20 cellular contexts compared by ENCODE assay signal in the genomic region with DNA sequence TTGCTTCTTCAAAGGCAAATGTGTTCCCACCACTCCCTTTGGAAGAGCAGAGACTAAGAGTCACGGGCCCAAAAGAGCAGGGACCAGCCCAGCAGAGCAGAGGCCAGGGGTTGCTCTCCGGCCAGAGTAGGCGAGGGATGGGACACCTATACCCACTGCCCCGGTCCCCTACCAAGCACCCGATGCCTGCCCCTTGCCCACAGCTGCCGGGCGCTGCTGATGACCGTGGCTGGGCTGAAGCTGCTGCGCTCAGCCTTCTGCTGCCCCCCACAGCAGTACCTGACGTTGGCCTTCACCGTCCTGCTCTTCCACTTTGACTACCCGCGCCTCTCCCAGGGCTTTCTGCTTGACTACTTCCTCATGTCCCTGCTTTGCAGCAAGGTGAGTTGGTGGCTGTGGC. TPM values are rescaled to one million over a fixed set of nuclear protein-coding genes. Genes with fewer than 3 reads are reported as not detected.
A peak's percentile ranks its signal among the peaks of the same experiment; 100 is the strongest.
DNase-seq lines count a peak whose midpoint lies in the region; ATAC-seq, FAIRE-seq and TF ChIP-seq lines count a peak whose summit lies in the region.
"Had no signal": no experiment of that assay in that cellular context is flagged by ENCODE, and none has a peak within 500 bp of the region (broad histone marks: within the 10 kb centered on the region; RNA-seq: fewer than 3 reads in every experiment).

No MANE protein-coding gene starts in this region.

- H3K23ac ChIP-seq in IMR-90 (ENCODE audit: low read depth, low read length): no peak overlapping the region

- no peak for FAIRE-seq in K562 (lab: Jason Lieb, UNC)
- FAIRE-seq: A204.1, D721Med, H54, HTR-8/SVneo had no signal

- TF ChIP-seq POLR2A in IMR-90 (IDR thresholded peaks at IDR 0.05; ENCODE audit: low read depth, low read length) (no peak), K562 (conservative IDR thresholded peaks at IDR 0.05) (no peak)

- H2BK120ac ChIP-seq in IMR-90 (ENCODE audit: low read depth, low read length): no peak overlapping the region

- in situ Hi-C loops in IMR-90 (cut with MboI; ENCODE audit: low sequenced_read_pairs) (no loop called here), K562 (cut with MboI) (no loop called here)

- POLR2A ChIA-PET in IMR-90 (lab: Charles Lee; ENCODE audit: unreplicated experiment): no interaction called here
- POLR2A ChIA-PET in K562 (lab: Yijun Ruan, JAX): interaction anchor here (0.5 to 1.9 kb wide), 4 partner anchors 10 to 376 kb away, joined by 3 to 7 read pairs (median 4); a partner anchor contains a TSS

- no peaks in the 10 kb centered on the region for H3K27me3 ChIP-seq in IMR-90 (ENCODE audit: control insufficient read depth, insufficient read depth, low read length)
- no peaks in the 10 kb centered on the region for H3K27me3 ChIP-seq in K562 (ENCODE audit: control insufficient read depth in 2 of 2, insufficient read depth in 2 of 2, low read length in 2 of 2)
- H3K27me3 ChIP-seq: BE2C had no signal

- CTCF ChIA-PET in IMR-90 (lab: Yijun Ruan, JAX): no interaction called here
- CTCF ChIA-PET in K562 (lab: Yijun Ruan, JAX; ENCODE audit: low intra/inter-chr PET ratio): interaction anchor here (2.2 kb wide), 1 partner anchor 191 kb away, joined by 27 read pairs; no protein-coding TSS in a partner anchor

- TF ChIP-seq EP300 in K562 (IDR thresholded peaks at IDR 0.05; ENCODE audit: low read length): no peak

- no peak overlapping the region for H3K27ac ChIP-seq in IMR-90 (ENCODE audit: insufficient read depth, low read length)
- H3K27ac ChIP-seq in K562 (ENCODE audit: extremely low read depth, low read depth, low read length): no peak overlapping the region
- H3K27ac ChIP-seq: C4-2B, HL-60 had no signal

- no peak overlapping the region for H3K14ac ChIP-seq in IMR-90 (replicated peaks; ENCODE audit: low read depth, low read length)

- TF ChIP-seq CTCF in IMR-90 (conservative IDR thresholded peaks at IDR 0.05; ENCODE audit: low read depth, low read length) (no peak), K562 (IDR thresholded peaks at IDR 0.05 in 2 of 3, conservative IDR thresholded peaks at IDR 0.05 in 1 of 3; ENCODE audit: insufficient read depth in 2 of 3, low read depth in 1 of 3, low read length in 3 of 3) (no peak)

- H2BK5ac ChIP-seq in IMR-90 (ENCODE audit: low read depth, low read length, poor library complexity, severe bottlenecking): no peak overlapping the region

- no peak overlapping the region for H2AK5ac ChIP-seq in IMR-90 (ENCODE audit: low read depth, low read length)

- no peak overlapping the region for H3K56ac ChIP-seq in IMR-90 (ENCODE audit: extremely low read depth, insufficient read depth, low read length)

- H3K79me1 ChIP-seq in IMR-90 (ENCODE audit: low read depth in 1 of 2, low read length in 2 of 2): peaks cover 12 to 16% of the 10 kb centered on the region in 2 experiments; a peak in 2 of 4 replicates

- no peaks in the 10 kb centered on the region for H3K9me3 ChIP-seq in IMR-90 (ENCODE audit: control insufficient read depth, insufficient read depth, low read length)
- no peaks in the 10 kb centered on the region for H3K9me3 ChIP-seq in K562 (replicated peaks; ENCODE audit: control insufficient read depth, insufficient read depth, low read depth, low read length)
- H3K9me3 ChIP-seq: BE2C, Caco-2 had no signal

- H2BK20ac ChIP-seq in IMR-90 (ENCODE audit: low read depth, low read length): no peak overlapping the region

- H3K4me3 ChIP-seq in IMR-90 (ENCODE audit: insufficient read depth, low read depth, low read length) (no peak overlapping the region), K562 (no peak overlapping the region)
- H3K4me3 ChIP-seq: GM23338 had no signal

- H4K91ac ChIP-seq in IMR-90 (ENCODE audit: insufficient read depth, low read depth, low read length): no peak overlapping the region

- dilution Hi-C loops in IMR-90 (cut with HindIII; ENCODE audit: low sequenced_read_pairs, unreplicated experiment): no loop called here

- peak overlapping the region; percentile 55 for H2AK9ac ChIP-seq in IMR-90 (replicated peaks; ENCODE audit: low read depth, low read length, poor library complexity)

- BruUV-seq in IMR-90 (replicated peaks; lab: Mats Ljungman, UMichigan) (no TSS peak), K562 (replicated peaks; lab: Mats Ljungman, UMichigan) (no TSS peak)

- H4K8ac ChIP-seq in IMR-90 (ENCODE audit: low read depth in 2 of 2, low read length in 2 of 2): no peak overlapping the region

- H4K20me1 ChIP-seq in IMR-90 (ENCODE audit: insufficient read depth, low read length) (no peaks in the 10 kb centered on the region; the same call in none of the 2 replicates), K562 (replicated peaks; ENCODE audit: control insufficient read depth, insufficient read depth, low read length) (0 out of 2 replicates have a peak, but pooled peaks cover 5% of the 10 kb centered on the region)

- H3K4ac ChIP-seq in IMR-90 (ENCODE audit: low read depth, low read length): no peak overlapping the region

- intact Hi-C loops in left ventricle myocardium superior (cut with micrococcal nuclease): no loop called here
- intact Hi-C loops in cardiac septum (cut with DNase I): no loop called here
- intact Hi-C loops in IMR-90 (cut with micrococcal nuclease): no loop called here
- intact Hi-C loops in K562 (cut with micrococcal nuclease): no loop called here

- no peak overlapping the region for H3K4me2 ChIP-seq in IMR-90 (ENCODE audit: low read depth, low read length)
- H3K4me2 ChIP-seq in K562 (ENCODE audit: insufficient read depth, low read length): no peak overlapping the region
- H3K4me2 ChIP-seq: GM23338 had no signal

- TF ChIP-seq RAD21 in IMR-90 (IDR thresholded peaks at IDR 0.05; ENCODE audit: low read length): no peak
- TF ChIP-seq RAD21 in K562 (CRISPR knock-in tag; conservative IDR thresholded peaks at IDR 0.05 in 1 of 2, IDR thresholded peaks at IDR 0.05 in 1 of 2): no peak

- H4K5ac ChIP-seq in IMR-90 (ENCODE audit: low read depth, low read length): no peak overlapping the region

- no peak overlapping the region for H3K18ac ChIP-seq in IMR-90 (ENCODE audit: low read depth, low read length)

- H3K9ac ChIP-seq in IMR-90 (ENCODE audit: low read depth, low read length) (no peak overlapping the region), K562 (ENCODE audit: insufficient read depth in 1 of 2, low read depth in 2 of 2, low read length in 2 of 2) (no peak overlapping the region)

- H2BK15ac ChIP-seq in IMR-90 (ENCODE audit: low read depth, low read length): no peak overlapping the region

- H3K79me2 ChIP-seq in K562 (ENCODE audit: control insufficient read depth, insufficient read depth, low read length): no peaks in the 10 kb centered on the region; the same call in 2 of the 3 replicates

- H2AFZ ChIP-seq in IMR-90 (replicated peaks; ENCODE audit: low read length, poor library complexity) (no peak overlapping the region), K562 (ENCODE audit: low read depth, low read length) (no peak overlapping the region)
- H2AFZ ChIP-seq: GM23338 had no signal

- H3K9me1 ChIP-seq in IMR-90 (ENCODE audit: insufficient read depth, low read length): no peaks in the 10 kb centered on the region
- H3K9me1 ChIP-seq in K562 (ENCODE audit: control insufficient read depth, insufficient read depth, low read length): no peaks in the 10 kb centered on the region

- ATAC-seq in left ventricle myocardium superior (no peak), IMR-90 (ENCODE audit: low read depth) (no peak), K562 (no peak), HG03025 (IDR thresholded peaks at IDR 0.05; ENCODE audit: low FRiP score, unreplicated experiment) (no peak)
- ATAC-seq: GM23338 had no signal

- H3K4me1 ChIP-seq in IMR-90 (ENCODE audit: control insufficient read depth, insufficient read depth, low read length) (no peaks in the 10 kb centered on the region), K562 (replicated peaks in 1 of 2; ENCODE audit: control insufficient read depth in 2 of 2, insufficient read depth in 2 of 2, low read length in 2 of 2) (peaks cover 0 to 27% of the 10 kb centered on the region in 2 experiments; a peak in 1 of 5 replicates)
- H3K4me1 ChIP-seq: BE2C, Caco-2 had no signal

- H3K36me3 ChIP-seq in IMR-90 (ENCODE audit: control insufficient read depth, insufficient read depth, low read length) (peaks cover 86% of the 10 kb centered on the region), K562 (ENCODE audit: control insufficient read depth, insufficient read depth, low read length) (peaks cover 95% of the 10 kb centered on the region; the same call in 2 of the 3 replicates)

- DNase-seq in left ventricle myocardium superior: peak; percentile 21
- DNase-seq in cardiac septum (ENCODE audit: low spot score): no peak
- no peak for DNase-seq in IMR-90
- no peak for DNase-seq in K562 (ENCODE audit: extremely low read depth in 1 of 4, low spot score in 3 of 4)
- DNase-seq in dedifferentiated amniotic fluid mesenchymal stem cell (ENCODE audit: extremely low spot score): no peak
- DNase-seq: ACHN; BE2C; Caco-2; CD4-positive, alpha-beta T cell; GDM1; HCEC 1CT had no signal

- WGBS in IMR-90 (ENCODE audit: extremely low coverage in 2 of 2, insufficient read length in 1 of 2), 2 experiments: 100% methylated on average over 1 of the region's 13 CpGs; no CpG with 5 or more reads in 1 of the 2 experiments
- WGBS in K562 (ENCODE audit: insufficient coverage, low coverage, missing lambda C conversion rate): 98% methylated on average over 10 of the region's 13 CpGs

RNA-seq across cellular contexts. Expression of a gene that starts 10.7 kb away (rescaled TPM):
- total RNA-seq in left ventricle myocardium superior: 32.0 TPM
- 29.7 TPM for total RNA-seq in cardiac septum
- 10.6 and 11.4 TPM in 2 replicates for total RNA-seq in IMR-90 (2012; rRNA removed)
- 39.7 and 44.3 TPM in 2 replicates for polyA plus RNA-seq in IMR-90 (2012; rRNA removed)
- 22.9 and 41.1 TPM in 2 replicates for polyA plus RNA-seq in IMR-90 (2012; cell fraction: cytosol; rRNA removed)
- polyA plus RNA-seq in IMR-90 (2012; cell fraction: nucleus; rRNA removed; ENCODE audit: low replicate concordance): 52.9 and 173 TPM in 2 replicates
- total RNA-seq in K562 (2011; cell fraction: chromatin; rRNA removed; ENCODE audit: low replicate concordance): 26.8 and 126 TPM in 2 replicates
- total RNA-seq in K562 (2011; cell fraction: nucleolus; rRNA removed): 79.4 and 96.4 TPM in 2 replicates
- 35.7 and 43.0 TPM in 2 replicates for total RNA-seq in K562 (2011; cell fraction: nucleoplasm; rRNA removed)
- total RNA-seq in K562 (2014; rRNA removed): 45.7 and 56.0 TPM in 2 replicates
- total RNA-seq in K562 (2014; rRNA removed; fragmentation: Illumina TruSeq; extraction: Trizol): 12.4 and 14.2 TPM in 2 replicates
- total RNA-seq in K562 (2015; rRNA removed; fragmentation: Illumina TruSeq; extraction: Trizol): 28.3 and 29.2 TPM in 2 replicates
- total RNA-seq in K562 (2021): 83.1 and 85.8 TPM in 2 replicates
- 16.8 and 31.3 TPM in 2 replicates for polyA plus RNA-seq in K562 (2011; rRNA removed)
- polyA plus RNA-seq in K562 (2011; cell fraction: cytosol; rRNA removed): 19.5 and 74.2 TPM in 2 replicates
- 72.0 and 175 TPM in 2 replicates for polyA plus RNA-seq in K562 (2011; cell fraction: nucleus; rRNA removed)
- 54.8 and 65.0 TPM in 2 replicates for polyA plus RNA-seq in K562 (2012)
- polyA plus RNA-seq in K562 (2014; fragmentation: Illumina TruSeq; extraction: Trizol): 15.5 and 30.0 TPM in 2 replicates
- 1 to 10 TPM in 1 of 2 experiments, under 1 TPM in 1; 0.25 to 1.4 TPM for polyA plus RNA-seq in K562 (2014; fragmentation: Nextera tagmentation; extraction: Ambion mirVana)
- polyA plus RNA-seq in K562 (2014; rRNA removed): 34.7 and 37.2 TPM in 2 replicates
- 15.4 and 26.3 TPM in 2 replicates for polyA minus RNA-seq in K562 (2011; rRNA and poly(A)+ RNA removed)
- polyA minus RNA-seq in K562 (2011; cell fraction: cytosol; rRNA and poly(A)+ RNA removed): 43.1 and 44.1 TPM in 2 replicates
- 26.3 and 33.0 TPM in 2 replicates for polyA minus RNA-seq in K562 (2011; cell fraction: nucleus; rRNA and poly(A)+ RNA removed)

RNA-seq across cellular contexts. Expression of a gene that starts 11.6 kb away (rescaled TPM):
- total RNA-seq in left ventricle myocardium superior: 11.8 TPM
- total RNA-seq in cardiac septum: 15.9 TPM
- total RNA-seq in IMR-90 (2012; rRNA removed): 5.6 and 5.8 TPM in 2 replicates
- 33.2 and 40.4 TPM in 2 replicates for polyA plus RNA-seq in IMR-90 (2012; rRNA removed)
- polyA plus RNA-seq in IMR-90 (2012; cell fraction: cytosol; rRNA removed): 20.0 and 31.2 TPM in 2 replicates
- 56.4 and 185 TPM in 2 replicates for polyA plus RNA-seq in IMR-90 (2012; cell fraction: nucleus; rRNA removed; ENCODE audit: low replicate concordance)
- total RNA-seq in K562 (2011; cell fraction: chromatin; rRNA removed; ENCODE audit: low replicate concordance): 75.0 and 267 TPM in 2 replicates
- total RNA-seq in K562 (2011; cell fraction: nucleolus; rRNA removed): 170 and 187 TPM in 2 replicates
- total RNA-seq in K562 (2011; cell fraction: nucleoplasm; rRNA removed): 110 and 119 TPM in 2 replicates
- total RNA-seq in K562 (2014; rRNA removed): 21.3 and 24.3 TPM in 2 replicates
- total RNA-seq in K562 (2014; rRNA removed; fragmentation: Illumina TruSeq; extraction: Trizol): 2.5 and 4.3 TPM in 2 replicates
- 13.9 and 14.1 TPM in 2 replicates for total RNA-seq in K562 (2015; rRNA removed; fragmentation: Illumina TruSeq; extraction: Trizol)
- total RNA-seq in K562 (2021): 40.0 and 47.8 TPM in 2 replicates
- polyA plus RNA-seq in K562 (2011; rRNA removed): 9.2 and 19.0 TPM in 2 replicates
- 17.7 and 33.4 TPM in 2 replicates for polyA plus RNA-seq in K562 (2011; cell fraction: cytosol; rRNA removed)
- 87.8 and 157 TPM in 2 replicates for polyA plus RNA-seq in K562 (2011; cell fraction: nucleus; rRNA removed)
- 25.3 and 40.1 TPM in 2 replicates for polyA plus RNA-seq in K562 (2012)
- polyA plus RNA-seq in K562 (2014; fragmentation: Illumina TruSeq; extraction: Trizol): 12.8 and 28.6 TPM in 2 replicates
- polyA plus RNA-seq in K562 (2014; fragmentation: Nextera tagmentation; extraction: Ambion mirVana): under 1 TPM; 0.11 to 0.29 TPM
- 30.1 and 32.8 TPM in 2 replicates for polyA plus RNA-seq in K562 (2014; rRNA removed)
- polyA minus RNA-seq in K562 (2011; rRNA and poly(A)+ RNA removed): 8.4 and 10.6 TPM in 2 replicates
- 25.9 and 35.1 TPM in 2 replicates for polyA minus RNA-seq in K562 (2011; cell fraction: cytosol; rRNA and poly(A)+ RNA removed)
- polyA minus RNA-seq in K562 (2011; cell fraction: nucleus; rRNA and poly(A)+ RNA removed): 43.0 and 43.9 TPM in 2 replicates

RNA-seq across cellular contexts. Expression of a gene that starts 13.2 kb away (rescaled TPM):
- total RNA-seq in left ventricle myocardium superior (39.0 TPM), cardiac septum (42.5 TPM), IMR-90 (2012; rRNA removed) (16.7 and 17.7 TPM in 2 replicates), K562 (2014; rRNA removed) (28.7 and 39.9 TPM in 2 replicates), K562 (2014; rRNA removed; fragmentation: Illumina TruSeq; extraction: Trizol) (5.4 and 9.0 TPM in 2 replicates), K562 (2015; rRNA removed; fragmentation: Illumina TruSeq; extraction: Trizol) (18.2 and 20.5 TPM in 2 replicates), K562 (2021) (42.7 and 47.7 TPM in 2 replicates)
- polyA plus RNA-seq in IMR-90 (2012; rRNA removed) (37.5 and 52.0 TPM in 2 replicates), K562 (2011; rRNA removed) (13.1 and 18.0 TPM in 2 replicates), K562 (2014; fragmentation: Illumina TruSeq; extraction: Trizol) (12.2 and 23.0 TPM in 2 replicates), K562 (2014; fragmentation: Nextera tagmentation; extraction: Ambion mirVana) (1 to 10 TPM in 1 of 2 experiments, under 1 TPM in 1; 0.77 to 1.6 TPM), K562 (2014; rRNA removed) (25.0 and 31.6 TPM in 2 replicates)
- 29.9 and 39.6 TPM in 2 replicates for polyA plus RNA-seq in IMR-90 (2012; cell fraction: cytosol; rRNA removed)
- polyA plus RNA-seq in IMR-90 (2012; cell fraction: nucleus; rRNA removed; ENCODE audit: low replicate concordance): 57.5 and 129 TPM in 2 replicates
- 60.6 and 168 TPM in 2 replicates for total RNA-seq in K562 (2011; cell fraction: chromatin; rRNA removed; ENCODE audit: low replicate concordance)
- total RNA-seq in K562 (2011; cell fraction: nucleolus; rRNA removed): 72.6 and 83.4 TPM in 2 replicates
- 51.5 and 63.5 TPM in 2 replicates for total RNA-seq in K562 (2011; cell fraction: nucleoplasm; rRNA removed)
- polyA plus RNA-seq in K562 (2011; cell fraction: cytosol; rRNA removed): 19.3 and 52.1 TPM in 2 replicates
- 31.1 and 52.1 TPM in 2 replicates for polyA plus RNA-seq in K562 (2011; cell fraction: nucleus; rRNA removed)
- 35.9 and 37.4 TPM in 2 replicates for polyA plus RNA-seq in K562 (2012)
- 14.7 TPM in 2 replicates for polyA minus RNA-seq in K562 (2011; rRNA and poly(A)+ RNA removed)
- 23.4 and 26.2 TPM in 2 replicates for polyA minus RNA-seq in K562 (2011; cell fraction: cytosol; rRNA and poly(A)+ RNA removed)
- 24.2 and 31.1 TPM in 2 replicates for polyA minus RNA-seq in K562 (2011; cell fraction: nucleus; rRNA and poly(A)+ RNA removed)

RNA-seq across cellular contexts. Expression of a gene that starts 31.6 kb away (rescaled TPM):
- total RNA-seq in left ventricle myocardium superior: 0.94 TPM
- total RNA-seq in cardiac septum: 1.5 TPM
- total RNA-seq in IMR-90 (2012; rRNA removed): not detected in 2 replicates
- 0.09 and 0.34 TPM in 2 replicates for polyA plus RNA-seq in IMR-90 (2012; rRNA removed)
- 0.08 and 0.13 TPM in 2 replicates for polyA plus RNA-seq in IMR-90 (2012; cell fraction: cytosol; rRNA removed)
- polyA plus RNA-seq in IMR-90 (2012; cell fraction: nucleus; rRNA removed; ENCODE audit: low replicate concordance): 0.89 and 3.2 TPM in 2 replicates
- total RNA-seq in K562 (2011; cell fraction: chromatin; rRNA removed; ENCODE audit: low replicate concordance): 0.33 and 1.00 TPM in 2 replicates
- total RNA-seq in K562 (2011; cell fraction: nucleolus; rRNA removed): 0.26 TPM in 1 of 2 replicates, not detected in the other
- total RNA-seq in K562 (2011; cell fraction: nucleoplasm; rRNA removed): 0.29 TPM in 1 of 2 replicates, not detected in the other
- not detected in 2 replicates for total RNA-seq in K562 (2014; rRNA removed)
- total RNA-seq in K562 (2014; rRNA removed; fragmentation: Illumina TruSeq; extraction: Trizol): not detected in 2 replicates
- total RNA-seq in K562 (2015; rRNA removed; fragmentation: Illumina TruSeq; extraction: Trizol): not detected in 2 replicates
- total RNA-seq in K562 (2021): 0.40 TPM in 1 of 2 replicates, not detected in the other
- polyA plus RNA-seq in K562 (2011; rRNA removed): not detected in 2 replicates
- 0.28 TPM in 1 of 2 replicates, not detected in the other for polyA plus RNA-seq in K562 (2011; cell fraction: cytosol; rRNA removed)
- not detected in 2 replicates for polyA plus RNA-seq in K562 (2011; cell fraction: nucleus; rRNA removed)
- 0.39 and 0.58 TPM in 2 replicates for polyA plus RNA-seq in K562 (2012)
- polyA plus RNA-seq in K562 (2014; fragmentation: Illumina TruSeq; extraction: Trizol): not detected in 2 replicates
- not detected for polyA plus RNA-seq in K562 (2014; fragmentation: Nextera tagmentation; extraction: Ambion mirVana)
- 0.07 TPM in 1 of 2 replicates, not detected in the other for polyA plus RNA-seq in K562 (2014; rRNA removed)
- polyA minus RNA-seq in K562 (2011; rRNA and poly(A)+ RNA removed): not detected in 2 replicates
- not detected in 2 replicates for polyA minus RNA-seq in K562 (2011; cell fraction: cytosol; rRNA and poly(A)+ RNA removed)
- polyA minus RNA-seq in K562 (2011; cell fraction: nucleus; rRNA and poly(A)+ RNA removed): 0.27 TPM in 1 of 2 replicates, not detected in the other
- total RNA-seq: Daoy, GM23338 had no signal

RNA-seq across cellular contexts. Expression of a gene that starts 35.5 kb away (rescaled TPM):
- total RNA-seq in left ventricle myocardium superior (40.1 TPM), cardiac septum (45.0 TPM), IMR-90 (2012; rRNA removed) (8.6 and 8.9 TPM in 2 replicates), K562 (2014; rRNA removed) (33.4 and 37.6 TPM in 2 replicates), K562 (2014; rRNA removed; fragmentation: Illumina TruSeq; extraction: Trizol) (13.6 and 14.2 TPM in 2 replicates), K562 (2015; rRNA removed; fragmentation: Illumina TruSeq; extraction: Trizol) (20.6 and 21.0 TPM in 2 replicates), K562 (2021) (52.2 and 62.0 TPM in 2 replicates)
- polyA plus RNA-seq in IMR-90 (2012; rRNA removed) (51.0 and 53.0 TPM in 2 replicates), K562 (2011; rRNA removed) (17.0 and 30.8 TPM in 2 replicates), K562 (2014; fragmentation: Illumina TruSeq; extraction: Trizol) (46.8 and 67.4 TPM in 2 replicates), K562 (2014; fragmentation: Nextera tagmentation; extraction: Ambion mirVana) (1 to 10 TPM; 6.0 to 6.4 TPM), K562 (2014; rRNA removed) (30.1 and 31.1 TPM in 2 replicates)
- polyA plus RNA-seq in IMR-90 (2012; cell fraction: cytosol; rRNA removed): 43.5 and 58.1 TPM in 2 replicates
- 107 and 159 TPM in 2 replicates for polyA plus RNA-seq in IMR-90 (2012; cell fraction: nucleus; rRNA removed; ENCODE audit: low replicate concordance)
- total RNA-seq in K562 (2011; cell fraction: chromatin; rRNA removed; ENCODE audit: low replicate concordance): 79.5 and 201 TPM in 2 replicates
- total RNA-seq in K562 (2011; cell fraction: nucleolus; rRNA removed): 107 and 114 TPM in 2 replicates
- total RNA-seq in K562 (2011; cell fraction: nucleoplasm; rRNA removed): 101 and 117 TPM in 2 replicates
- 15.4 and 23.1 TPM in 2 replicates for polyA plus RNA-seq in K562 (2011; cell fraction: cytosol; rRNA removed)
- 129 and 168 TPM in 2 replicates for polyA plus RNA-seq in K562 (2011; cell fraction: nucleus; rRNA removed)
- 45.8 and 53.1 TPM in 2 replicates for polyA plus RNA-seq in K562 (2012)
- polyA minus RNA-seq in K562 (2011; rRNA and poly(A)+ RNA removed): 24.3 and 24.4 TPM in 2 replicates
- polyA minus RNA-seq in K562 (2011; cell fraction: cytosol; rRNA and poly(A)+ RNA removed): 25.8 and 34.8 TPM in 2 replicates
- 58.0 and 73.5 TPM in 2 replicates for polyA minus RNA-seq in K562 (2011; cell fraction: nucleus; rRNA and poly(A)+ RNA removed)
